Comparison of ENCODE assay signal across 17 cellular contexts in genomic region chr9:121294181-121294743, GRCh38. TPM values are rescaled to one million over a fixed set of nuclear protein-coding genes. Genes with fewer than 3 reads are reported as not detected.
DNase-seq lines count a peak whose midpoint lies in the region; TF ChIP-seq lines count a peak whose summit lies in the region.
"Had no signal": no experiment of that assay in that cellular context is flagged by ENCODE, and none has a peak within 500 bp of the region (broad histone marks: within the 10 kb centered on the region; RNA-seq: fewer than 3 reads in every experiment).

No MANE protein-coding gene starts in this region.

- no peak overlapping the region for H3K4me3 Mint-ChIP-seq in activated naive CD4-positive, alpha-beta T cell treated with anti-CD3 and anti-CD28 coated beads, Interleukin-2, amount 10 ng/mL, durations not matched to agents 7 days and 5 days
- H3K4me3 Mint-ChIP-seq: CD4-positive, alpha-beta memory T cell; neural progenitor cell had no signal

- no peak for TF ChIP-seq EP300 in sigmoid colon (IDR thresholded peaks at IDR 0.05)

- H3K27ac Mint-ChIP-seq in activated naive CD4-positive, alpha-beta T cell treated with anti-CD3 and anti-CD28 coated beads, Interleukin-2, amount 10 ng/mL, durations not matched to agents 7 days and 5 days, result no peak overlapping the region
- H3K27ac Mint-ChIP-seq: CD4-positive, alpha-beta memory T cell had no signal

- H3K27me3 Mint-ChIP-seq in activated naive CD4-positive, alpha-beta T cell treated with anti-CD3 and anti-CD28 coated beads, Interleukin-2, amount 10 ng/mL, durations not matched to agents 7 days and 5 days, result peaks cover 22% of the 10 kb centered on the region

- intact Hi-C loops in sigmoid colon (cut with DNase I), result no loop called here
- intact Hi-C loops in vagina (cut with DNase I), result no loop called here

- peak; percentile 5 for DNase-seq in activated naive CD4-positive, alpha-beta T cell treated with anti-CD3 and anti-CD28 coated beads, Interleukin-2, amount 10 ng/mL, durations not matched to agents 7 days and 5 days
- no peak for DNase-seq in activated naive CD4-positive, alpha-beta T cell treated with Interleukin-2 at 50 U/mL for 16 hours
- DNase-seq in inferior parietal cortex (ENCODE audit: extremely low spot score) (peak; percentile 4), sigmoid colon (peak; percentile 82), vagina (ENCODE audit: extremely low spot score in 2 of 2) (no peak), RKO (ENCODE audit: low spot score) (no peak), GM13977 (ENCODE audit: low spot score) (no peak)
- DNase-seq in activated CD4-positive, CD25-positive, alpha-beta regulatory T cell (lab: John Stamatoyannopoulos, UW), result no peak
- DNase-seq: activated CD4-positive, CD25-positive, alpha-beta regulatory T cell treated with anti-CD3 and anti-CD28 coated beads, Interleukin-2, amount 50 U/mL, for 72 hours; CD4-positive, alpha-beta memory T cell; hippocampal formation; KG1; NCI-H1436 treated with DMSO at 0.1 percent for 48 hours; NCI-H510A treated with DMSO at 0.1 percent for 48 hours had no signal

- CTCF ChIA-PET in activated naive CD4-positive, alpha-beta T cell treated with anti-CD3 and anti-CD28 coated beads, Interleukin-2, amount 10 ng/mL, durations not matched to agents 7 days and 5 days (lab: Charles Lee), result interaction anchor here (0.7 kb wide), 1 partner anchor 15 kb away, joined by 3 read pairs; no protein-coding TSS in a partner anchor

- peaks cover 7% of the 10 kb centered on the region for H3K4me1 Mint-ChIP-seq in activated naive CD4-positive, alpha-beta T cell treated with anti-CD3 and anti-CD28 coated beads, Interleukin-2, amount 10 ng/mL, durations not matched to agents 7 days and 5 days

- WGBS in sigmoid colon, 2 donors, result 78 to 86% methylated on average over 6 of the region's 6 CpGs

- H3K36me3 ChIP-seq in sigmoid colon, result no peaks in the 10 kb centered on the region
- H3K36me3 ChIP-seq in vagina, result no peaks in the 10 kb centered on the region
- H3K36me3 ChIP-seq: neural progenitor cell had no signal

- H3K36me3 Mint-ChIP-seq in activated naive CD4-positive, alpha-beta T cell treated with anti-CD3 and anti-CD28 coated beads, Interleukin-2, amount 10 ng/mL, durations not matched to agents 7 days and 5 days, result no peaks in the 10 kb centered on the region
- H3K36me3 Mint-ChIP-seq: activated naive CD4-positive, alpha-beta T cell treated with anti-CD3 and anti-CD28 coated beads, Interleukin-2, amount 50 U/mL, for 72 hours; neural progenitor cell had no signal

- H3K9me3 Mint-ChIP-seq in activated naive CD4-positive, alpha-beta T cell treated with anti-CD3 and anti-CD28 coated beads, Interleukin-2, amount 10 ng/mL, durations not matched to agents 7 days and 5 days, result no peaks in the 10 kb centered on the region
- H3K9me3 Mint-ChIP-seq: activated naive CD4-positive, alpha-beta T cell treated with anti-CD3 and anti-CD28 coated beads, Interleukin-2, amount 50 U/mL, for 72 hours; CD4-positive, alpha-beta memory T cell; neural progenitor cell had no signal

- TF ChIP-seq CTCF in sigmoid colon (IDR thresholded peaks at IDR 0.05) (no peak), vagina (IDR thresholded peaks at IDR 0.05) (no peak), GM13977 (IDR thresholded peaks at IDR 0.05; ENCODE audit: extremely low read depth, insufficient read depth, missing control alignments) (no peak)

- in situ Hi-C loops in GM13977 (cut with MboI; ENCODE audit: low pct_unique_long_range_greater_than_20kb, low sequenced_read_pairs, unreplicated experiment), result no loop called here

- H3K4me1 ChIP-seq in sigmoid colon, result peaks cover 0 to 99% (median 93%) of the 10 kb centered on the region in 4 donors
- H3K4me1 ChIP-seq in vagina, result peaks cover 92% of the 10 kb centered on the region

- H3K27ac ChIP-seq in sigmoid colon, result peak overlapping the region; percentile 94 to 99 (median 97)
- H3K27ac ChIP-seq in vagina, result peak overlapping the region; percentile 97
- H3K27ac ChIP-seq: neural progenitor cell had no signal

- no peaks in the 10 kb centered on the region for H3K27me3 ChIP-seq in sigmoid colon
- H3K27me3 ChIP-seq in vagina, result no peaks in the 10 kb centered on the region

- TF ChIP-seq POLR2A in sigmoid colon (IDR thresholded peaks at IDR 0.05) (no peak), vagina (IDR thresholded peaks at IDR 0.05) (no peak)

- H3K4me3 ChIP-seq in sigmoid colon (peak overlapping the region; percentile 3 to 16 (median 8)), vagina (peak overlapping the region in 1 of 2 donors; percentile 3)
- H3K4me3 ChIP-seq: GM12878, neural progenitor cell had no signal

- no peaks in the 10 kb centered on the region for H3K9me3 ChIP-seq in sigmoid colon
- H3K9me3 ChIP-seq in vagina, result no peaks in the 10 kb centered on the region

RNA-seq across cellular contexts. Expression of gene GSN, which starts 26.3 kb away (rescaled TPM):
- total RNA-seq in sigmoid colon, result 1,000 to 10,000 TPM; 1,610 to 2,826 (median 1,919) TPM
- polyA plus RNA-seq in sigmoid colon, result 100 to 1,000 TPM; 333 to 617 (median 497) TPM
- 2,053 TPM for total RNA-seq in vagina

Comparison
In these comparisons a context has a peak if more than half of its experiments do, and no peak if none do; other contexts are left out.
1. DNase-seq: peak in activated naive CD4-positive, alpha-beta T cell treated with anti-CD3 and anti-CD28 coated beads, Interleukin-2, amount 10 ng/mL, durations not matched to agents 7 days and 5 days (single experiment), inferior parietal cortex (single experiment) and sigmoid colon (single experiment); none in activated naive CD4-positive, alpha-beta T cell treated with Interleukin-2 at 50 U/mL for 16 hours (single experiment), vagina (0 of 2), RKO (single experiment), activated CD4-positive, CD25-positive, alpha-beta regulatory T cell (0 of 4) and GM13977 (single experiment).